22 cellular contexts compared by ENCODE assay signal in genomic region chr6:112033824-112034223, GRCh38. TPM values are rescaled to one million over a fixed set of nuclear protein-coding genes. Genes with fewer than 3 reads are reported as not detected.
DNase-seq lines count a peak whose midpoint lies in the region; ATAC-seq lines count a peak whose summit lies in the region.
"Had no signal": no experiment of that assay in that cellular context is flagged by ENCODE, and none has a peak within 500 bp of the region (broad histone marks: within the 10 kb centered on the region; RNA-seq: fewer than 3 reads in every experiment).

No MANE protein-coding gene starts in this region.

- CTCF ChIA-PET in activated CD4-positive, alpha-beta memory T cell treated with anti-CD3 and anti-CD28 coated beads for 36 hours (lab: Charles Lee), result interaction anchor here (3.3 to 13.5 kb wide), 2 partner anchors 9 to 21 kb away, joined by 21 to 193 read pairs; no protein-coding TSS in a partner anchor
- CTCF ChIA-PET in activated CD4-positive, alpha-beta memory T cell treated with anti-CD3 and anti-CD28 coated beads, Interleukin-2, amount 10 ng/mL, durations not matched to agents 7 days and 5 days (lab: Charles Lee), result no interaction called here

- WGBS in neuronal stem cell (ENCODE audit: extremely low coverage in 2 of 2, insufficient read length in 2 of 2, insufficient replicate concordance in 1 of 2), 2 donors, result no CpG with 5 or more reads among the region's 2 CpGs

- H3K23ac ChIP-seq in neuronal stem cell (ENCODE audit: low read depth, low read length, poor library complexity), result no peak overlapping the region

- no peak overlapping the region for H2BK15ac ChIP-seq in neuronal stem cell (ENCODE audit: low read length)

- no peak overlapping the region for H3K14ac ChIP-seq in neuronal stem cell (ENCODE audit: low read length)

- peak overlapping the region; percentile 31 for H2AFZ ChIP-seq in neuronal stem cell (ENCODE audit: low read length)

- no peaks in the 10 kb centered on the region for H3K36me3 Mint-ChIP-seq in activated CD4-positive, alpha-beta memory T cell treated with anti-CD3 and anti-CD28 coated beads for 36 hours
- no peaks in the 10 kb centered on the region for H3K36me3 Mint-ChIP-seq in activated CD4-positive, alpha-beta memory T cell treated with anti-CD3 and anti-CD28 coated beads, Interleukin-2, amount 10 ng/mL, durations not matched to agents 7 days and 5 days (ENCODE audit: low read depth)
- H3K36me3 Mint-ChIP-seq: memory B cell; natural killer cell treated with Interleukin-12 subunit alpha and Interleukin-12 subunit beta and Interleukin-15 and Interleukin-18, amount 100 ng/mL, for 72 hours had no signal

- no peaks in the 10 kb centered on the region for H3K27me3 Mint-ChIP-seq in activated CD4-positive, alpha-beta memory T cell treated with anti-CD3 and anti-CD28 coated beads for 36 hours
- no peaks in the 10 kb centered on the region for H3K27me3 Mint-ChIP-seq in activated CD4-positive, alpha-beta memory T cell treated with anti-CD3 and anti-CD28 coated beads, Interleukin-2, amount 10 ng/mL, durations not matched to agents 7 days and 5 days

- no peak for ATAC-seq in GM21515 (IDR thresholded peaks at IDR 0.05; ENCODE audit: unreplicated experiment)
- ATAC-seq: esophagus mucosa; gastrocnemius medialis; natural killer cell treated with Interleukin-12 subunit alpha and Interleukin-12 subunit beta and Interleukin-15 and Interleukin-18, amount 100 ng/mL, for 72 hours; Panc1; psoas muscle had no signal

- H2AK5ac ChIP-seq in neuronal stem cell (ENCODE audit: low read depth, low read length), result no peak overlapping the region

- DNase-seq in activated CD4-positive, alpha-beta memory T cell treated with anti-CD3 and anti-CD28 coated beads for 36 hours, result peak; percentile 24
- no peak for DNase-seq in activated CD4-positive, alpha-beta memory T cell treated with anti-CD3 and anti-CD28 coated beads, Interleukin-2, amount 10 ng/mL, durations not matched to agents 7 days and 5 days
- peak; percentile 44 for DNase-seq in NCI-H1105 (lab: John Stamatoyannopoulos, UW)
- no peak for DNase-seq in adipocyte (ENCODE audit: low read depth)
- DNase-seq in neuronal stem cell (ENCODE audit: low spot score), result no peak
- no peak for DNase-seq in NCI-H345 treated with DMSO at 0.1 percent for 48 hours (lab: John Stamatoyannopoulos, UW; ENCODE audit: unreplicated experiment)
- no peak for DNase-seq in NCI-H1930 (lab: John Stamatoyannopoulos, UW)
- DNase-seq: gastrocnemius medialis; NCI-H1092 treated with DMSO at 0.1 percent for 48 hours; NCI-H82; psoas muscle; small intestine; stimulated activated CD4-positive, alpha-beta T cell treated with anti-CD3 and anti-CD28 coated beads, Interleukin-4, amount 100 ng/mL, for 1 hour had no signal

- H2BK12ac ChIP-seq in neuronal stem cell (ENCODE audit: low read length), result no peak overlapping the region

- H4K8ac ChIP-seq in neuronal stem cell (ENCODE audit: low read depth, low read length), result no peak overlapping the region

- POLR2A ChIA-PET in activated CD4-positive, alpha-beta memory T cell treated with anti-CD3 and anti-CD28 coated beads for 36 hours (lab: Charles Lee), result no interaction called here
- POLR2A ChIA-PET in activated CD4-positive, alpha-beta memory T cell treated with anti-CD3 and anti-CD28 coated beads, Interleukin-2, amount 10 ng/mL, durations not matched to agents 7 days and 5 days (lab: Charles Lee), result no interaction called here

- no peaks in the 10 kb centered on the region for H3K79me1 ChIP-seq in neuronal stem cell (ENCODE audit: low read depth, low read length)

- intact Hi-C loops in activated CD4-positive, alpha-beta memory T cell treated with anti-CD3 and anti-CD28 coated beads for 36 hours (cut with micrococcal nuclease), result no loop called here

- H2BK120ac ChIP-seq in neuronal stem cell (ENCODE audit: low read depth, low read length), result no peak overlapping the region

- no peak overlapping the region for H3K27ac ChIP-seq in neuronal stem cell (replicated peaks; ENCODE audit: low read length)
- H3K27ac ChIP-seq: cardiac muscle cell, SJSA1 had no signal

- H4K91ac ChIP-seq in neuronal stem cell (ENCODE audit: low read depth, low read length, poor library complexity), result no peak overlapping the region

- H3K4me1 Mint-ChIP-seq in activated CD4-positive, alpha-beta memory T cell treated with anti-CD3 and anti-CD28 coated beads for 36 hours (ENCODE audit: low read depth), result peaks cover 68% of the 10 kb centered on the region
- peaks cover 37% of the 10 kb centered on the region for H3K4me1 Mint-ChIP-seq in activated CD4-positive, alpha-beta memory T cell treated with anti-CD3 and anti-CD28 coated beads, Interleukin-2, amount 10 ng/mL, durations not matched to agents 7 days and 5 days

- H3K27me3 ChIP-seq in adipocyte (replicated peaks; ENCODE audit: control insufficient read depth, insufficient read depth, low read length) (no peaks in the 10 kb centered on the region), neuronal stem cell (ENCODE audit: control insufficient read depth in 3 of 3, insufficient read depth in 3 of 3, low read depth in 1 of 3, low read length in 3 of 3) (no peaks in the 10 kb centered on the region)
- H3K27me3 ChIP-seq: gastrocnemius medialis, SJSA1 had no signal

- H3K18ac ChIP-seq in neuronal stem cell (ENCODE audit: low read length), result no peak overlapping the region

- H3K4me1 ChIP-seq in adipocyte (ENCODE audit: control insufficient read depth, insufficient read depth, low read length) (peaks cover 88% of the 10 kb centered on the region), neuronal stem cell (ENCODE audit: control insufficient read depth in 2 of 2, insufficient read depth in 1 of 2, low read depth in 1 of 2, low read length in 2 of 2) (peaks cover 2 to 9% of the 10 kb centered on the region in 2 donors)
- H3K4me1 ChIP-seq: psoas muscle had no signal

- peak overlapping the region; percentile 60 for H3K27ac Mint-ChIP-seq in activated CD4-positive, alpha-beta memory T cell treated with anti-CD3 and anti-CD28 coated beads for 36 hours
- no peak overlapping the region for H3K27ac Mint-ChIP-seq in activated CD4-positive, alpha-beta memory T cell treated with anti-CD3 and anti-CD28 coated beads, Interleukin-2, amount 10 ng/mL, durations not matched to agents 7 days and 5 days
- H3K27ac Mint-ChIP-seq: memory B cell; natural killer cell treated with Interleukin-12 subunit alpha and Interleukin-12 subunit beta and Interleukin-15 and Interleukin-18, amount 100 ng/mL, for 72 hours had no signal

- H3K9me3 ChIP-seq in adipocyte (ENCODE audit: control insufficient read depth, low read length), result no peaks in the 10 kb centered on the region
- no peaks in the 10 kb centered on the region for H3K9me3 ChIP-seq in neuronal stem cell (replicated peaks in 1 of 2; ENCODE audit: control insufficient read depth in 2 of 2, insufficient read depth in 1 of 2, low read depth in 1 of 2, low read length in 2 of 2)
- H3K9me3 ChIP-seq: gastrocnemius medialis, psoas muscle, SJSA1 had no signal

- no peaks in the 10 kb centered on the region for H3K36me3 ChIP-seq in adipocyte (ENCODE audit: control insufficient read depth, insufficient read depth, low read length, severe bottlenecking)
- H3K36me3 ChIP-seq in neuronal stem cell (replicated peaks in 1 of 2; ENCODE audit: control insufficient read depth in 2 of 2, insufficient read depth in 2 of 2, low read length in 2 of 2), result no peaks in the 10 kb centered on the region
- H3K36me3 ChIP-seq: cardiac muscle cell, gastrocnemius medialis, SJSA1 had no signal

- no peak overlapping the region for H3K4me3 ChIP-seq in adipocyte (ENCODE audit: low read length)
- H3K4me3 ChIP-seq in neuronal stem cell (ENCODE audit: low read length in 2 of 2), result no peak overlapping the region
- H3K4me3 ChIP-seq: cardiac muscle cell, gastrocnemius medialis, psoas muscle, SJSA1 had no signal

- H2BK5ac ChIP-seq in neuronal stem cell (ENCODE audit: low read length), result no peak overlapping the region

- H3K9ac ChIP-seq in adipocyte (ENCODE audit: low read length) (peak overlapping the region; percentile 39), neuronal stem cell (ENCODE audit: low read depth, low read length, poor library complexity) (no peak overlapping the region)

- H3K4me3 Mint-ChIP-seq in activated CD4-positive, alpha-beta memory T cell treated with anti-CD3 and anti-CD28 coated beads for 36 hours, result peak overlapping the region; percentile 10
- no peak overlapping the region for H3K4me3 Mint-ChIP-seq in activated CD4-positive, alpha-beta memory T cell treated with anti-CD3 and anti-CD28 coated beads, Interleukin-2, amount 10 ng/mL, durations not matched to agents 7 days and 5 days
- H3K4me3 Mint-ChIP-seq: memory B cell; natural killer cell treated with Interleukin-12 subunit alpha and Interleukin-12 subunit beta and Interleukin-15 and Interleukin-18, amount 100 ng/mL, for 72 hours had no signal

- no peaks in the 10 kb centered on the region for H3K9me3 Mint-ChIP-seq in activated CD4-positive, alpha-beta memory T cell treated with anti-CD3 and anti-CD28 coated beads for 36 hours
- H3K9me3 Mint-ChIP-seq in activated CD4-positive, alpha-beta memory T cell treated with anti-CD3 and anti-CD28 coated beads, Interleukin-2, amount 10 ng/mL, durations not matched to agents 7 days and 5 days, result no peaks in the 10 kb centered on the region
- H3K9me3 Mint-ChIP-seq: memory B cell; natural killer cell treated with Interleukin-12 subunit alpha and Interleukin-12 subunit beta and Interleukin-15 and Interleukin-18, amount 100 ng/mL, for 72 hours had no signal

- no peak overlapping the region for H3K4ac ChIP-seq in neuronal stem cell (ENCODE audit: low read length)

- no peak overlapping the region for H3K4me2 ChIP-seq in neuronal stem cell (ENCODE audit: insufficient read depth, low read length, poor library complexity, severe bottlenecking)

RNA-seq across cellular contexts. Expression of gene CCN6, which starts 20.1 kb away (rescaled TPM):
- under 1 TPM in 1 of 2 experiments, not detected in 1; 0.70 TPM for total RNA-seq in activated CD4-positive, alpha-beta memory T cell treated with anti-CD3 and anti-CD28 coated beads for 36 hours
- not detected for total RNA-seq in activated CD4-positive, alpha-beta memory T cell treated with anti-CD3 and anti-CD28 coated beads, Interleukin-2, amount 10 ng/mL, durations not matched to agents 7 days and 5 days
- polyA plus RNA-seq in neuronal stem cell (2013, experiment 1 of 2), result not detected
- polyA plus RNA-seq in neuronal stem cell (2013, experiment 2 of 2), result not detected
- total RNA-seq: cardiac muscle cell; esophagus mucosa; gastrocnemius medialis; LHCN-M2; natural killer cell treated with Interleukin-12 subunit alpha and Interleukin-12 subunit beta and Interleukin-15 and Interleukin-18, amount 100 ng/mL, for 72 hours; psoas muscle; SJSA1; T-helper 2 cell treated with Interferon-gamma antibody and Interleukin-4, amounts not matched to agents 100 ng/mL and 5 ng/mL, for 36 hours had no signal
- polyA plus RNA-seq: small intestine had no signal

RNA-seq across cellular contexts. Expression of gene TUBE1, which starts 53.5 kb away (rescaled TPM):
- 10 to 100 TPM; 37.2 to 39.2 TPM for total RNA-seq in activated CD4-positive, alpha-beta memory T cell treated with anti-CD3 and anti-CD28 coated beads for 36 hours
- 10 to 100 TPM; 23.8 to 28.5 TPM for total RNA-seq in activated CD4-positive, alpha-beta memory T cell treated with anti-CD3 and anti-CD28 coated beads, Interleukin-2, amount 10 ng/mL, durations not matched to agents 7 days and 5 days
- 15.2 TPM for polyA plus RNA-seq in neuronal stem cell (2013, experiment 1 of 2)
- polyA plus RNA-seq in neuronal stem cell (2013, experiment 2 of 2), result 15.9 TPM

RNA-seq across cellular contexts. Expression of gene FAM229B, which starts 53.6 kb away (rescaled TPM):
- total RNA-seq in activated CD4-positive, alpha-beta memory T cell treated with anti-CD3 and anti-CD28 coated beads for 36 hours, result 1 to 10 TPM; 6.7 to 7.3 TPM
- 1 to 10 TPM; 2.7 to 3.4 TPM for total RNA-seq in activated CD4-positive, alpha-beta memory T cell treated with anti-CD3 and anti-CD28 coated beads, Interleukin-2, amount 10 ng/mL, durations not matched to agents 7 days and 5 days
- 49.5 TPM for polyA plus RNA-seq in neuronal stem cell (2013, experiment 1 of 2)
- 50.6 TPM for polyA plus RNA-seq in neuronal stem cell (2013, experiment 2 of 2)

Comparison
In these comparisons a context has a peak if more than half of its experiments do, and no peak if none do; other contexts are left out.
1. DNase-seq: peak in activated CD4-positive, alpha-beta memory T cell treated with anti-CD3 and anti-CD28 coated beads for 36 hours (single experiment) and NCI-H1105 (single experiment); none in activated CD4-positive, alpha-beta memory T cell treated with anti-CD3 and anti-CD28 coated beads, Interleukin-2, amount 10 ng/mL, durations not matched to agents 7 days and 5 days (single experiment), adipocyte (single experiment), neuronal stem cell (single experiment), NCI-H345 treated with DMSO at 0.1 percent for 48 hours (single experiment) and NCI-H1930 (0 of 2).